17 cellular contexts compared by ENCODE assay signal in genomic region chr14:61183486-61183885, GRCh38.
A peak's percentile ranks its signal among the peaks of the same experiment; 100 is the strongest.
DNase-seq lines count a peak whose midpoint lies in the region; ATAC-seq and TF ChIP-seq lines count a peak whose summit lies in the region.
"Had no signal": no experiment of that assay in that cellular context is flagged by ENCODE, and none has a peak within 500 bp of the region (broad histone marks: within the 10 kb centered on the region; RNA-seq: fewer than 3 reads in every experiment).

No MANE protein-coding gene starts in this region.

- H3K9me3 ChIP-seq in ascending aorta = no peaks in the 10 kb centered on the region
- H3K9me3 ChIP-seq in mesenchymal stem cell (ENCODE audit: control insufficient read depth, low read length) = no peaks in the 10 kb centered on the region
- H3K9me3 ChIP-seq: esophagus muscularis mucosa, left ventricle myocardium inferior, right atrium auricular region, upper lobe of left lung had no signal

- H2AK5ac ChIP-seq in mesenchymal stem cell (ENCODE audit: low read length, severe bottlenecking) = no peak overlapping the region

- no peak overlapping the region for H3K23ac ChIP-seq in mesenchymal stem cell (ENCODE audit: low read length in 2 of 2)

- peaks cover 6% of the 10 kb centered on the region for H3K4me1 Mint-ChIP-seq in glutamatergic neuron (ENCODE audit: low read depth, unreplicated experiment)

- no peak overlapping the region for H3K4me3 Mint-ChIP-seq in glutamatergic neuron (ENCODE audit: unreplicated experiment)

- no peak overlapping the region for H3K4me2 ChIP-seq in mesenchymal stem cell (ENCODE audit: low read length, poor library complexity, severe bottlenecking)

- 92% methylated on average over 3 of the region's 5 CpGs for WGBS in mesenchymal stem cell

- H3K36me3 ChIP-seq in ascending aorta (no peaks in the 10 kb centered on the region), mesenchymal stem cell (ENCODE audit: control insufficient read depth in 1 of 2, insufficient read depth in 2 of 2, low read depth in 1 of 2, low read length in 2 of 2) (no peaks in the 10 kb centered on the region)
- H3K36me3 ChIP-seq: esophagus muscularis mucosa, left ventricle myocardium inferior, right atrium auricular region, upper lobe of left lung had no signal

- TF ChIP-seq CTCF in ascending aorta (IDR thresholded peaks at IDR 0.05) (no peak), glutamatergic neuron (IDR thresholded peaks at IDR 0.05; ENCODE audit: partially characterized antibody, unreplicated experiment) (no peak)

- H3K4ac ChIP-seq in mesenchymal stem cell (ENCODE audit: low read depth in 1 of 2, low read length in 2 of 2) = no peak overlapping the region

- H3K14ac ChIP-seq in mesenchymal stem cell (ENCODE audit: low read length in 2 of 2) = no peak overlapping the region

- H2AFZ ChIP-seq in mesenchymal stem cell (ENCODE audit: low read depth, low read length) = no peak overlapping the region

- H3K4me1 ChIP-seq in ascending aorta = peaks cover 8 to 28% of the 10 kb centered on the region in 2 donors
- H3K4me1 ChIP-seq in mesenchymal stem cell (ENCODE audit: control insufficient read depth, insufficient read depth, low read depth, low read length) = peaks cover 23% of the 10 kb centered on the region
- H3K4me1 ChIP-seq: left ventricle myocardium inferior, right atrium auricular region had no signal

- no peak overlapping the region for H2BK120ac ChIP-seq in mesenchymal stem cell (ENCODE audit: low read depth, low read length)

- intact Hi-C loops in ascending aorta (cut with DNase I) = no loop called here

- no peak overlapping the region for H3K4me3 ChIP-seq in ascending aorta
- H3K4me3 ChIP-seq in mesenchymal stem cell (ENCODE audit: insufficient read depth in 1 of 2, low read depth in 1 of 2, low read length in 2 of 2) = no peak overlapping the region
- H3K4me3 ChIP-seq: esophagus muscularis mucosa, left ventricle myocardium inferior, right atrium auricular region, upper lobe of left lung had no signal

- H3K36me3 Mint-ChIP-seq in glutamatergic neuron (ENCODE audit: unreplicated experiment) = no peaks in the 10 kb centered on the region
- H3K36me3 Mint-ChIP-seq: naive thymus-derived CD4-positive, alpha-beta T cell had no signal

- DNase-seq in Daoy (ENCODE audit: low read depth) (peak; percentile 71), NCI-H1092 (lab: John Stamatoyannopoulos, UW) (peak; percentile 81), ascending aorta (ENCODE audit: low spot score in 2 of 2) (no peak), mesenchymal stem cell (no peak), NCI-H226 (no peak), glutamatergic neuron (no peak)
- DNase-seq: Karpas-422; left ventricle myocardium inferior; NCI-H1930; stimulated activated CD8-positive, alpha-beta memory T cell treated with anti-CD3 and anti-CD28 coated beads, Interleukin-4, amount 100 ng/mL, for 48 hours; upper lobe of left lung had no signal

- no peak overlapping the region for H4K8ac ChIP-seq in mesenchymal stem cell (ENCODE audit: low read length)

- H2BK5ac ChIP-seq in mesenchymal stem cell (ENCODE audit: low read depth, low read length, poor library complexity, severe bottlenecking) = no peak overlapping the region

- H3K27me3 ChIP-seq in ascending aorta = no peaks in the 10 kb centered on the region
- H3K27me3 ChIP-seq in mesenchymal stem cell (ENCODE audit: control insufficient read depth in 1 of 2, insufficient read depth in 1 of 2, low read length in 2 of 2) = no peaks in the 10 kb centered on the region
- H3K27me3 ChIP-seq: esophagus muscularis mucosa, right atrium auricular region, upper lobe of left lung had no signal

- H3K27ac ChIP-seq in ascending aorta = peak overlapping the region; percentile 36 to 60
- peak overlapping the region; percentile 36 for H3K27ac ChIP-seq in mesenchymal stem cell (ENCODE audit: low read length, poor library complexity, severe bottlenecking)
- H3K27ac ChIP-seq: esophagus muscularis mucosa, left ventricle myocardium inferior, right atrium auricular region, upper lobe of left lung had no signal

- no peak overlapping the region for H3K9ac ChIP-seq in mesenchymal stem cell (ENCODE audit: low read length)

- no peaks in the 10 kb centered on the region for H3K27me3 Mint-ChIP-seq in glutamatergic neuron (ENCODE audit: unreplicated experiment)

- no peak for ATAC-seq in GM21423 (IDR thresholded peaks at IDR 0.05; ENCODE audit: unreplicated experiment)
- ATAC-seq: activated CD4-positive, CD25-positive, alpha-beta regulatory T cell treated with anti-CD3 and anti-CD28 coated beads, Interleukin-2, amount 50 U/mL, for 24 hours; HCT116; naive thymus-derived CD4-positive, alpha-beta T cell had no signal

- no peak overlapping the region for H3K18ac ChIP-seq in mesenchymal stem cell (ENCODE audit: low read depth in 1 of 2, low read length in 2 of 2)

- H3K27ac Mint-ChIP-seq in glutamatergic neuron (ENCODE audit: unreplicated experiment) = no peak overlapping the region

- H2BK12ac ChIP-seq in mesenchymal stem cell (ENCODE audit: low read length in 2 of 2) = peak overlapping the region in 1 of 2 experiments; percentile 59

- H4K91ac ChIP-seq in mesenchymal stem cell (ENCODE audit: low read length) = no peak overlapping the region

- H3K9me3 Mint-ChIP-seq in glutamatergic neuron (ENCODE audit: unreplicated experiment) = peaks cover 6% of the 10 kb centered on the region

- no peaks in the 10 kb centered on the region for H3K79me1 ChIP-seq in mesenchymal stem cell (replicated peaks; ENCODE audit: low read length, poor library complexity, severe bottlenecking)

- H2BK15ac ChIP-seq in mesenchymal stem cell (ENCODE audit: low read depth, poor library complexity, severe bottlenecking) = no peak overlapping the region

Comparison
In these comparisons a context has a peak if more than half of its experiments do, and no peak if none do; other contexts are left out.
1. DNase-seq: peak in Daoy (single experiment) and NCI-H1092 (single experiment); none in ascending aorta (0 of 2), mesenchymal stem cell (single experiment), NCI-H226 (single experiment) and glutamatergic neuron (single experiment).